12 cellular contexts compared by ENCODE assay signal in genomic region chr20:44154521-44155001, GRCh38. TPM values are rescaled to one million over a fixed set of nuclear protein-coding genes. Genes with fewer than 3 reads are reported as not detected.
DNase-seq lines count a peak whose midpoint lies in the region; ATAC-seq and TF ChIP-seq lines count a peak whose summit lies in the region.
"Had no signal": no experiment of that assay in that cellular context is flagged by ENCODE, and none has a peak within 500 bp of the region (broad histone marks: within the 10 kb centered on the region; RNA-seq: fewer than 3 reads in every experiment).

No MANE protein-coding gene starts in this region.

- H3K27me3 ChIP-seq in RWPE2 (ENCODE audit: insufficient read depth, poor library complexity, severe bottlenecking), result no peaks in the 10 kb centered on the region
- H3K27me3 ChIP-seq in gastrocnemius medialis, result no peaks in the 10 kb centered on the region

- H3K4me3 ChIP-seq in RWPE2 (ENCODE audit: severe bottlenecking) (no peak overlapping the region), foreskin fibroblast (ENCODE audit: low read depth in 1 of 2, low read length in 2 of 2) (no peak overlapping the region), gastrocnemius medialis (no peak overlapping the region)

- H3K9me3 ChIP-seq in RWPE2 (ENCODE audit: severe bottlenecking), result no peaks in the 10 kb centered on the region
- H3K9me3 ChIP-seq in gastrocnemius medialis, result no peaks in the 10 kb centered on the region

- no peak for TF ChIP-seq POLR2A in gastrocnemius medialis (IDR thresholded peaks at IDR 0.05)

- intact Hi-C loops in gastrocnemius medialis (cut with DNase I; ENCODE audit: low total_unique reads), result loop anchor here (2.0 kb wide), 1 partner anchor 38 kb away; no protein-coding TSS in a partner anchor

- in situ Hi-C loops in gastrocnemius medialis (cut with MboI; ENCODE audit: low sequenced_read_pairs in 4 of 4), result no loop called here

- peak; percentile 29; the same call in 2 of the 3 replicates for ATAC-seq in RWPE2 (ENCODE audit: low read depth)
- peak; percentile 38 to 41 for ATAC-seq in gastrocnemius medialis
- no peak for ATAC-seq in HG02970 (IDR thresholded peaks at IDR 0.05; ENCODE audit: low FRiP score, unreplicated experiment)

- TF ChIP-seq CTCF in RWPE2 (IDR thresholded peaks at IDR 0.05; ENCODE audit: poor library complexity, severe bottlenecking) (peak; percentile 50), foreskin fibroblast (IDR thresholded peaks at IDR 0.05; ENCODE audit: low read depth, low read length) (no peak), gastrocnemius medialis (IDR thresholded peaks at IDR 0.05 in 4 of 5, conservative IDR thresholded peaks at IDR 0.05 in 1 of 5) (peak in 2 of 5 experiments; percentile 26 to 40)

- peaks cover 13% of the 10 kb centered on the region for H3K36me3 ChIP-seq in RWPE2 (ENCODE audit: low read depth)
- H3K36me3 ChIP-seq in gastrocnemius medialis, result no peaks in the 10 kb centered on the region

- DNase-seq in ELF-1 (ENCODE audit: low read depth, low spot score), result peak; percentile 67
- DNase-seq in RWPE2 (ENCODE audit: low spot score), result no peak
- DNase-seq in foreskin fibroblast, result peak; percentile 9 to 23
- peak in 1 of 2 donors; percentile 58 for DNase-seq in gastrocnemius medialis
- no peak for DNase-seq in activated CD4-positive, alpha-beta T cell treated with anti-CD3 and anti-CD28 coated beads for 1 hour
- DNase-seq in activated naive CD4-positive, alpha-beta T cell treated with Interleukin-2 at 50 U/mL for 16 hours, result no peak
- no peak for DNase-seq in GF-D8 (lab: John Stamatoyannopoulos, UW)
- DNase-seq: amygdala, NCI-H1930 had no signal

- H3K4me1 ChIP-seq in RWPE2 (ENCODE audit: insufficient read depth, poor library complexity, severe bottlenecking), result peaks cover 20% of the 10 kb centered on the region
- peaks cover 67 to 76% of the 10 kb centered on the region in 2 donors for H3K4me1 ChIP-seq in gastrocnemius medialis

- H3K27ac ChIP-seq in RWPE2 (ENCODE audit: poor library complexity, severe bottlenecking), result no peak overlapping the region
- peak overlapping the region; percentile 90 to 93 (median 92) for H3K27ac ChIP-seq in gastrocnemius medialis

RNA-seq across cellular contexts. Expression of gene JPH2, which starts 32.4 kb away (rescaled TPM):
- 10 to 100 TPM; 18.3 to 86.6 (median 38.0) TPM for total RNA-seq in gastrocnemius medialis
- total RNA-seq: CD4-positive, CD25-positive, alpha-beta regulatory T cell; lung microvascular endothelial cell had no signal

RNA-seq across cellular contexts. Expression of gene OSER1, which starts 56.0 kb away (rescaled TPM):
- total RNA-seq in gastrocnemius medialis, result 100 to 1,000 TPM in 1 of 4 donors, 10 to 100 TPM in 3; 73.0 to 114 (median 94.5) TPM

Comparison
In these comparisons a context has a peak if more than half of its experiments do, and no peak if none do; other contexts are left out.
1. DNase-seq: peak in ELF-1 (single experiment) and foreskin fibroblast (2 of 2); none in RWPE2 (single experiment), activated CD4-positive, alpha-beta T cell treated with anti-CD3 and anti-CD28 coated beads for 1 hour (single experiment), activated naive CD4-positive, alpha-beta T cell treated with Interleukin-2 at 50 U/mL for 16 hours (single experiment) and GF-D8 (single experiment).